Comparison of ENCODE assay signal across 26 cellular contexts in genomic region chr10:122392835-122393234, GRCh38.
"Had no signal": no experiment of that assay in that cellular context is flagged by ENCODE, and none has a peak within 500 bp of the region (broad histone marks: within the 10 kb centered on the region; RNA-seq: fewer than 3 reads in every experiment).

No MANE protein-coding gene starts in this region.

- H3K27me3 ChIP-seq: colonic mucosa, esophagus squamous epithelium, hepatocyte, pancreas, spleen, testis, tibial artery had no signal

- H3K27me3 Mint-ChIP-seq: central memory CD8-positive, alpha-beta T cell; dendritic cell treated with granulocyte-macrophage colony-stimulating factor and Interleukin-4, amounts not matched to agents 40 ng/mL and 50 ng/mL, for 4 days; effector memory CD8-positive, alpha-beta T cell; memory B cell; progenitor cell of endocrine pancreas; stimulated activated memory B cell treated with anti-CD40 and anti-IgM and Interleukin-4, amounts not matched to agents 10 μg/mL and 1 μg/mL and 100 μg/mL, for 72 hours; type B pancreatic cell had no signal

- DNase-seq: colonic mucosa; effector memory CD8-positive, alpha-beta T cell; erythroblast; esophagus squamous epithelium; foreskin melanocyte; glutamatergic neuron; islet precursor cell; kidney glomerular epithelial cell; natural killer cell; pancreas; right cardiac atrium; spleen; stimulated activated CD4-positive, alpha-beta T cell treated with anti-CD3 and anti-CD28 coated beads, Interleukin-4, amount 100 ng/mL, for 4 hours; stimulated activated naive CD8-positive, alpha-beta T cell treated with anti-CD3 and anti-CD28 coated beads, Interleukin-15, Interleukin-2, amounts not matched to agents 100 U/mL and 50 U/mL, for 24 hours; substantia nigra; testis; tibial artery had no signal

- H3K4me1 ChIP-seq: colonic mucosa, testis had no signal

- H3K4me3 ChIP-seq: colonic mucosa, esophagus squamous epithelium, hepatocyte, lung, pancreas, skin epidermis, spleen, testis, tibial artery had no signal

- H3K27ac Mint-ChIP-seq: dendritic cell treated with granulocyte-macrophage colony-stimulating factor and Interleukin-4, amounts not matched to agents 40 ng/mL and 50 ng/mL, for 4 days; effector memory CD8-positive, alpha-beta T cell; memory B cell; progenitor cell of endocrine pancreas; stimulated activated memory B cell treated with anti-CD40 and anti-IgM and Interleukin-4, amounts not matched to agents 10 μg/mL and 1 μg/mL and 100 μg/mL, for 72 hours; type B pancreatic cell had no signal

- H3K27ac ChIP-seq: colonic mucosa, esophagus squamous epithelium, hepatocyte, pancreas, skin epidermis, spleen, testis, tibial artery had no signal

- H3K9me3 ChIP-seq: colonic mucosa, esophagus squamous epithelium, pancreas, spleen, testis, tibial artery had no signal

- H3K4me3 Mint-ChIP-seq: central memory CD8-positive, alpha-beta T cell; dendritic cell treated with granulocyte-macrophage colony-stimulating factor and Interleukin-4, amounts not matched to agents 40 ng/mL and 50 ng/mL, for 4 days; effector memory CD8-positive, alpha-beta T cell; memory B cell; natural killer cell; stimulated activated memory B cell treated with anti-CD40 and anti-IgM and Interleukin-4, amounts not matched to agents 10 μg/mL and 1 μg/mL and 100 μg/mL, for 72 hours; type B pancreatic cell had no signal

- ATAC-seq: effector memory CD8-positive, alpha-beta T cell; natural killer cell; pancreas; right cardiac atrium; stimulated activated memory B cell treated with anti-CD40 and anti-IgM and Interleukin-4, amounts not matched to agents 10 μg/mL and 1 μg/mL and 100 μg/mL, for 72 hours; stimulated activated naive CD8-positive, alpha-beta T cell treated with anti-CD3 and anti-CD28 coated beads, Interleukin-15, Interleukin-2, amounts not matched to agents 100 U/mL and 50 U/mL, for 24 hours had no signal
